9 cellular contexts compared by ENCODE assay signal in genomic region chr10:71725998-71726672, GRCh38. TPM values are rescaled to one million over a fixed set of nuclear protein-coding genes. Genes with fewer than 3 reads are reported as not detected.
DNase-seq lines count a peak whose midpoint lies in the region; ATAC-seq, FAIRE-seq and TF ChIP-seq lines count a peak whose summit lies in the region.
"Had no signal": no experiment of that assay in that cellular context is flagged by ENCODE, and none has a peak within 500 bp of the region (broad histone marks: within the 10 kb centered on the region; RNA-seq: fewer than 3 reads in every experiment).

No MANE protein-coding gene starts in this region.

- dilution Hi-C loops in endothelial cell of umbilical vein (cut with MboI; ENCODE audit: extremely low pct_ligation_motif_present, low sequenced_read_pairs): no loop called here

- no peak for TF ChIP-seq POLR2A in endothelial cell of umbilical vein (IDR thresholded peaks at IDR 0.05; ENCODE audit: low read depth, low read length)

- BruUV-seq in A673 (replicated peaks; lab: Mats Ljungman, UMichigan) (no TSS peak), endothelial cell of umbilical vein (replicated peaks; lab: Mats Ljungman, UMichigan) (no TSS peak)

- H3K9me3 ChIP-seq in A673 (ENCODE audit: low read depth, low read length, poor library complexity, severe bottlenecking) (no peaks in the 10 kb centered on the region), endothelial cell of umbilical vein (replicated peaks; ENCODE audit: control insufficient read depth, insufficient read depth, low read length) (no peaks in the 10 kb centered on the region)

- CTCF ChIA-PET in A673 (lab: Charles Lee): no interaction called here
- CTCF ChIA-PET in HEK293T (lab: Yijun Ruan, JAX): no interaction called here
- CTCF ChIA-PET in activated CD4-positive, alpha-beta T cell treated with anti-CD3 and anti-CD28 coated beads for 36 hours (lab: Charles Lee): interaction anchor here (0.5 to 2.8 kb wide), 17 partner anchors 9 to 323 kb away, joined by 3 to 17 read pairs (median 4); partner anchors contain the start of gene VSIR
- CTCF ChIA-PET in endothelial cell of umbilical vein (lab: Charles Lee): interaction anchor here (0.9 to 2.5 kb wide), 5 partner anchors 9 to 86 kb away, joined by 3 to 15 read pairs (median 3); partner anchors contain the start of gene VSIR

- H3K9ac ChIP-seq in endothelial cell of umbilical vein (replicated peaks; ENCODE audit: extremely low read depth, insufficient read depth, low read length): no peak overlapping the region

- DNase-seq in A673 (ENCODE audit: low spot score) (no peak), HEK293T (ENCODE audit: extremely low spot score) (peak; percentile 55), endothelial cell of umbilical vein (ENCODE audit: low read depth, low spot score) (peak; percentile 67), coronary artery (ENCODE audit: low spot score) (no peak)
- DNase-seq in activated CD4-positive, alpha-beta T cell treated with anti-CD3 and anti-CD28 coated beads for 36 hours: peak; percentile 90
- DNase-seq in stimulated activated CD4-positive, alpha-beta T cell treated with anti-CD3 and anti-CD28 coated beads, Interleukin-12 subunit alpha, Interleukin-12 subunit beta, amount 100 ng/mL, for 48 hours (ENCODE audit: low read depth in 2 of 3, low spot score in 1 of 3): peak; percentile 73 to 83 (median 78)

- peak overlapping the region; percentile 96 for H3K27ac Mint-ChIP-seq in activated CD4-positive, alpha-beta T cell treated with anti-CD3 and anti-CD28 coated beads for 36 hours

- H2AFZ ChIP-seq in endothelial cell of umbilical vein (ENCODE audit: low read depth, low read length): no peak overlapping the region

- no peaks in the 10 kb centered on the region for H4K20me1 ChIP-seq in endothelial cell of umbilical vein (replicated peaks; ENCODE audit: control insufficient read depth, extremely low read depth, insufficient read depth, low read length)

- H3K27me3 ChIP-seq in A673 (replicated peaks; ENCODE audit: insufficient read depth, low read depth, low read length, poor library complexity): no peaks in the 10 kb centered on the region
- no peaks in the 10 kb centered on the region for H3K27me3 ChIP-seq in endothelial cell of umbilical vein (ENCODE audit: control insufficient read depth in 2 of 2, insufficient read depth in 2 of 2, low read length in 2 of 2)

- peaks cover 9% of the 10 kb centered on the region for H3K36me3 Mint-ChIP-seq in activated CD4-positive, alpha-beta T cell treated with anti-CD3 and anti-CD28 coated beads for 36 hours (ENCODE audit: low read depth)

- H3K4me3 ChIP-seq in A673 (ENCODE audit: low read depth, low read length, poor library complexity, severe bottlenecking) (no peak overlapping the region), endothelial cell of umbilical vein (replicated peaks in 1 of 3; ENCODE audit: insufficient read depth in 1 of 3, low read depth in 1 of 3, low read length in 3 of 3) (no peak overlapping the region), coronary artery (no peak overlapping the region)

- H3K79me2 ChIP-seq in endothelial cell of umbilical vein (ENCODE audit: control insufficient read depth, insufficient read depth, low read length): no peaks in the 10 kb centered on the region

- H3K36me3 ChIP-seq in A673 (ENCODE audit: insufficient read depth, low read length, poor library complexity, severe bottlenecking) (no peaks in the 10 kb centered on the region), endothelial cell of umbilical vein (ENCODE audit: control insufficient read depth in 2 of 2, extremely low read depth in 1 of 2, insufficient read depth in 2 of 2, low read length in 2 of 2) (no peaks in the 10 kb centered on the region)

- no peaks in the 10 kb centered on the region for H3K9me1 ChIP-seq in endothelial cell of umbilical vein (replicated peaks; ENCODE audit: control insufficient read depth, extremely low read depth, insufficient read depth, low read length)

- intact Hi-C loops in A673 (cut with micrococcal nuclease; ENCODE audit: unreplicated experiment): no loop called here
- intact Hi-C loops in activated CD4-positive, alpha-beta T cell treated with anti-CD3 and anti-CD28 coated beads for 36 hours (cut with DNase I, micrococcal nuclease): loop anchor here (1.0 to 5.0 kb wide), 9 partner anchors 10 to 571 kb away; partner anchors contain the start of genes VSIR (in 2 of the 2), PSAP (in 1 of the 2) and SPOCK2 (in 1 of the 2)
- intact Hi-C loops in endothelial cell of umbilical vein (cut with micrococcal nuclease): loop anchor here (2.0 to 10.0 kb wide), 4 partner anchors 41 to 169 kb away; partner anchors contain the start of gene VSIR

- ATAC-seq in activated CD4-positive, alpha-beta T cell treated with anti-CD3 and anti-CD28 coated beads for 36 hours: peak; percentile 59
- ATAC-seq in HG03432 (IDR thresholded peaks at IDR 0.05; ENCODE audit: unreplicated experiment) (no peak), HG02678 (IDR thresholded peaks at IDR 0.05; ENCODE audit: unreplicated experiment) (no peak)

- H3K27me3 Mint-ChIP-seq in activated CD4-positive, alpha-beta T cell treated with anti-CD3 and anti-CD28 coated beads for 36 hours: no peaks in the 10 kb centered on the region

- no peaks in the 10 kb centered on the region for H3K9me3 Mint-ChIP-seq in activated CD4-positive, alpha-beta T cell treated with anti-CD3 and anti-CD28 coated beads for 36 hours (ENCODE audit: low read depth)

- TF ChIP-seq CTCF in A673 (conservative IDR thresholded peaks at IDR 0.05; ENCODE audit: low read depth, low read length): peak; percentile 29; the same call in 1 of the 2 replicates
- peak; percentile 34 to 51 for TF ChIP-seq CTCF in endothelial cell of umbilical vein (IDR thresholded peaks at IDR 0.05; ENCODE audit: extremely low read depth in 1 of 2, insufficient read depth in 1 of 2, low read depth in 1 of 2, low read length in 2 of 2)
- TF ChIP-seq CTCF in coronary artery (IDR thresholded peaks at IDR 0.05): no peak

- no peak overlapping the region for H3K4me2 ChIP-seq in endothelial cell of umbilical vein (ENCODE audit: insufficient read depth, low read length)

- H3K4me3 Mint-ChIP-seq in activated CD4-positive, alpha-beta T cell treated with anti-CD3 and anti-CD28 coated beads for 36 hours: peak overlapping the region; percentile 36

- H3K4me1 Mint-ChIP-seq in activated CD4-positive, alpha-beta T cell treated with anti-CD3 and anti-CD28 coated beads for 36 hours: peaks cover 84% of the 10 kb centered on the region

- H3K4me1 ChIP-seq in A673 (ENCODE audit: insufficient read depth, low read length, poor library complexity, severe bottlenecking) (peaks cover 5% of the 10 kb centered on the region), endothelial cell of umbilical vein (ENCODE audit: control insufficient read depth, extremely low read depth, insufficient read depth, low read length) (peaks cover 3% of the 10 kb centered on the region)

- peak; percentile 75 for FAIRE-seq in endothelial cell of umbilical vein (lab: Jason Lieb, UNC)

- POLR2A ChIA-PET in A673 (lab: Charles Lee; ENCODE audit: low non-redundant PET): no interaction called here
- POLR2A ChIA-PET in HEK293T (lab: Yijun Ruan, JAX): no interaction called here
- POLR2A ChIA-PET in activated CD4-positive, alpha-beta T cell treated with anti-CD3 and anti-CD28 coated beads for 36 hours (lab: Charles Lee): interaction anchor here (1.0 to 1.9 kb wide), 4 partner anchors 15 to 47 kb away, joined by 3 to 7 read pairs (median 4); partner anchors contain the start of gene VSIR
- POLR2A ChIA-PET in endothelial cell of umbilical vein (lab: Charles Lee): no interaction called here

- H3K27ac ChIP-seq in A673 (ENCODE audit: low read depth, low read length, poor library complexity, severe bottlenecking): no peak overlapping the region
- H3K27ac ChIP-seq in endothelial cell of umbilical vein (ENCODE audit: insufficient read depth, low read depth, low read length): no peak overlapping the region
- peak overlapping the region in 1 of 2 donors; percentile 27 for H3K27ac ChIP-seq in coronary artery

TF ChIP-seq in HEK293T, 16 proteins besides CTCF, POLR2A, EP300 and RAD21 (continues in another document):
- TF ChIP-seq FOXK2 (IDR thresholded peaks at IDR 0.05): no peak
- no peak for TF ChIP-seq FOXA1 (IDR thresholded peaks at IDR 0.05)
- TF ChIP-seq L3MBTL2 (conservative IDR thresholded peaks at IDR 0.05): no peak
- no peak for TF ChIP-seq CTBP1 (IDR thresholded peaks at IDR 0.05; ENCODE audit: borderline replicate concordance)
- no peak for TF ChIP-seq SUZ12 (IDR thresholded peaks at IDR 0.05)
- TF ChIP-seq NFRKB (IDR thresholded peaks at IDR 0.05): no peak
- TF ChIP-seq TARDBP (IDR thresholded peaks at IDR 0.05): no peak
- no peak for TF ChIP-seq SP1 (IDR thresholded peaks at IDR 0.05)

TF ChIP-seq in endothelial cell of umbilical vein, 7 proteins besides CTCF, POLR2A, EP300 and RAD21:
- no peak for TF ChIP-seq POLR2AphosphoS5 (IDR thresholded peaks at IDR 0.05; ENCODE audit: insufficient read depth, low read depth, low read length)
- TF ChIP-seq FOS (IDR thresholded peaks at IDR 0.05; ENCODE audit: borderline replicate concordance, insufficient read depth, low read length): no peak
- TF ChIP-seq JUN (IDR thresholded peaks at IDR 0.05; ENCODE audit: borderline replicate concordance, insufficient read depth, insufficient read length, low read depth): peak; percentile 28
- TF ChIP-seq MYC (IDR thresholded peaks at IDR 0.05; ENCODE audit: low read depth, low read length): no peak
- peak; percentile 91 for TF ChIP-seq GATA2 (IDR thresholded peaks at IDR 0.05; ENCODE audit: insufficient read depth, insufficient read length, low read depth, low read length)

RNA-seq across cellular contexts. Expression of gene C10orf105, which starts 6.6 kb away (rescaled TPM):
- total RNA-seq in A673 (2021): not detected in 2 replicates
- total RNA-seq in activated CD4-positive, alpha-beta T cell treated with anti-CD3 and anti-CD28 coated beads for 36 hours: under 1 TPM; 0.34 to 0.40 TPM
- not detected in 2 replicates for total RNA-seq in endothelial cell of umbilical vein
- polyA plus RNA-seq in endothelial cell of umbilical vein: not detected in 2 replicates
- not detected in 2 replicates for polyA plus RNA-seq in endothelial cell of umbilical vein (2011; cell fraction: cytosol; rRNA removed)
- polyA plus RNA-seq in endothelial cell of umbilical vein (2011; cell fraction: nucleus; rRNA removed): not detected in 2 replicates
- polyA plus RNA-seq in endothelial cell of umbilical vein (2012): not detected in 2 replicates
- not detected in 2 replicates for polyA minus RNA-seq in endothelial cell of umbilical vein
- not detected for polyA minus RNA-seq in endothelial cell of umbilical vein (2011; cell fraction: cytosol; rRNA and poly(A)+ RNA removed)
- not detected in 2 replicates for polyA minus RNA-seq in endothelial cell of umbilical vein (2011; cell fraction: nucleus; rRNA and poly(A)+ RNA removed)
- total RNA-seq: glomerular endothelial cell had no signal

RNA-seq across cellular contexts. Expression of gene VSIR, which starts 47.2 kb away (rescaled TPM):
- not detected in 2 replicates for total RNA-seq in A673 (2021)
- 100 to 1,000 TPM in 1 of 2 experiments, 10 to 100 TPM in 1; 78.2 to 104 TPM for total RNA-seq in activated CD4-positive, alpha-beta T cell treated with anti-CD3 and anti-CD28 coated beads for 36 hours
- 4.9 and 5.1 TPM in 2 replicates for total RNA-seq in endothelial cell of umbilical vein
- polyA plus RNA-seq in endothelial cell of umbilical vein: 6.3 and 8.0 TPM in 2 replicates
- 4.9 and 5.5 TPM in 2 replicates for polyA plus RNA-seq in endothelial cell of umbilical vein (2011; cell fraction: cytosol; rRNA removed)
- 3.7 and 5.2 TPM in 2 replicates for polyA plus RNA-seq in endothelial cell of umbilical vein (2011; cell fraction: nucleus; rRNA removed)
- polyA plus RNA-seq in endothelial cell of umbilical vein (2012): 5.5 and 6.3 TPM in 2 replicates
- polyA minus RNA-seq in endothelial cell of umbilical vein: 3.4 and 4.7 TPM in 2 replicates
- polyA minus RNA-seq in endothelial cell of umbilical vein (2011; cell fraction: cytosol; rRNA and poly(A)+ RNA removed): 4.0 TPM
- polyA minus RNA-seq in endothelial cell of umbilical vein (2011; cell fraction: nucleus; rRNA and poly(A)+ RNA removed): 4.3 and 5.4 TPM in 2 replicates

Comparison
In these comparisons a context has a peak if more than half of its experiments do, and no peak if none do; other contexts are left out.
1. DNase-seq: peak in HEK293T (single experiment), activated CD4-positive, alpha-beta T cell treated with anti-CD3 and anti-CD28 coated beads for 36 hours (single experiment), endothelial cell of umbilical vein (single experiment) and stimulated activated CD4-positive, alpha-beta T cell treated with anti-CD3 and anti-CD28 coated beads, Interleukin-12 subunit alpha, Interleukin-12 subunit beta, amount 100 ng/mL, for 48 hours (3 of 3); none in A673 (single experiment) and coronary artery (single experiment).
2. RNA of gene VSIR, which starts 47.2 kb away (total RNA-seq): 78.2 to 104 TPM in activated CD4-positive, alpha-beta T cell treated with anti-CD3 and anti-CD28 coated beads for 36 hours; 4.9 to 5.1 TPM in endothelial cell of umbilical vein and not detected in A673; every median in the first group is over 10 times any median in the second.
3. CTCF ChIA-PET loops: an anchor here in activated CD4-positive, alpha-beta T cell treated with anti-CD3 and anti-CD28 coated beads for 36 hours (0.5 to 2.8 kb wide) and endothelial cell of umbilical vein (0.9 to 2.5 kb wide); none called in A673 and HEK293T.